21 cellular contexts compared by ENCODE assay signal in genomic region chr1:186295980-186296379, GRCh38. TPM values are rescaled to one million over a fixed set of nuclear protein-coding genes. Genes with fewer than 3 reads are reported as not detected.
DNase-seq lines count a peak whose midpoint lies in the region; ATAC-seq, FAIRE-seq and TF ChIP-seq lines count a peak whose summit lies in the region.
"Had no signal": no experiment of that assay in that cellular context is flagged by ENCODE, and none has a peak within 500 bp of the region (broad histone marks: within the 10 kb centered on the region; RNA-seq: fewer than 3 reads in every experiment).

Gene PRG4, plus strand, starts transcription at chr1:186296279.

- TF ChIP-seq POLR2A in gastroesophageal sphincter (IDR thresholded peaks at IDR 0.05), result no peak

- H3K27me3 ChIP-seq in right atrium auricular region, result no peaks in the 10 kb centered on the region
- H3K27me3 ChIP-seq in adipocyte (replicated peaks; ENCODE audit: control insufficient read depth, insufficient read depth, low read length), result no peaks in the 10 kb centered on the region
- no peaks in the 10 kb centered on the region for H3K27me3 ChIP-seq in gastroesophageal sphincter
- H3K27me3 ChIP-seq: pancreas, thyroid gland had no signal

- H3K4me1 ChIP-seq in right atrium auricular region, result no peaks in the 10 kb centered on the region
- peaks cover 36% of the 10 kb centered on the region for H3K4me1 ChIP-seq in adipocyte (ENCODE audit: control insufficient read depth, insufficient read depth, low read length)
- H3K4me1 ChIP-seq in gastroesophageal sphincter, result peaks cover 0 to 7% (median 0%) of the 10 kb centered on the region in 3 donors
- H3K4me1 ChIP-seq: pancreas, thyroid gland had no signal

- DNase-seq in right atrium auricular region (ENCODE audit: low spot score), result no peak
- DNase-seq in Right ventricle myocardium superior, result no peak
- peak; percentile 67 for DNase-seq in adipocyte (ENCODE audit: low read depth)
- DNase-seq in D341Med (ENCODE audit: low spot score), result no peak
- DNase-seq in NCI-H2227 treated with DMSO at 0.1 percent for 48 hours (lab: John Stamatoyannopoulos, UW), result no peak
- DNase-seq: activated CD4-positive, CD25-positive, alpha-beta regulatory T cell; caudate nucleus; effector CD8-positive, alpha-beta T cell; NCI-H2029 treated with DMSO at 0.1 percent for 48 hours; NCI-H524 treated with DMSO at 0.1 percent for 48 hours; pancreas; SIG-M5; stimulated activated CD4-positive, alpha-beta T cell treated with anti-CD3 and anti-CD28 coated beads, Interleukin-4, amount 100 ng/mL, for 4 hours; stimulated activated CD8-positive, alpha-beta memory T cell treated with anti-CD3 and anti-CD28 coated beads, Interleukin-4, amount 100 ng/mL, for 48 hours; thyroid gland had no signal

- FAIRE-seq in islet of Langerhans (lab: Jason Lieb, UNC), result peak; percentile 41
- FAIRE-seq: frontal cortex, GM12878, pancreas had no signal

- intact Hi-C loops in Right ventricle myocardium superior (cut with DNase I), result no loop called here

- no peak for TF ChIP-seq EP300 in gastroesophageal sphincter (IDR thresholded peaks at IDR 0.05)

- H3K27ac ChIP-seq in right atrium auricular region, result no peak within 1 kb of the TSS
- no peak within 1 kb of the TSS for H3K27ac ChIP-seq in gastroesophageal sphincter
- H3K27ac ChIP-seq: pancreas, thyroid gland had no signal

- no peaks in the 10 kb centered on the region for H3K36me3 ChIP-seq in right atrium auricular region
- H3K36me3 ChIP-seq in adipocyte (ENCODE audit: control insufficient read depth, insufficient read depth, low read length, severe bottlenecking), result no peaks in the 10 kb centered on the region
- no peaks in the 10 kb centered on the region for H3K36me3 ChIP-seq in gastroesophageal sphincter
- H3K36me3 ChIP-seq: pancreas, thyroid gland had no signal

- 45 to 48% methylated on average over 3 of the region's 3 CpGs for WGBS in gastroesophageal sphincter (ENCODE audit: low coverage in 1 of 2), 2 donors

- peak within 1 kb of the TSS; percentile 48 for H3K9ac ChIP-seq in adipocyte (ENCODE audit: low read length)

- H3K9me3 ChIP-seq in right atrium auricular region, result no peaks in the 10 kb centered on the region
- H3K9me3 ChIP-seq in adipocyte (ENCODE audit: control insufficient read depth, low read length), result no peaks in the 10 kb centered on the region
- no peaks in the 10 kb centered on the region for H3K9me3 ChIP-seq in gastroesophageal sphincter
- H3K9me3 ChIP-seq: pancreas, thyroid gland had no signal

- H3K4me3 ChIP-seq in right atrium auricular region (no peak within 1 kb of the TSS), adipocyte (ENCODE audit: low read length) (peak within 1 kb of the TSS; percentile 68), gastroesophageal sphincter (no peak within 1 kb of the TSS)
- H3K4me3 ChIP-seq: GM12878, pancreas, smooth muscle cell, thyroid gland had no signal

- ATAC-seq in Right ventricle myocardium superior (ENCODE audit: poor library complexity) (no peak), HG03196 (IDR thresholded peaks at IDR 0.05; ENCODE audit: unreplicated experiment) (no peak), gastroesophageal sphincter (no peak)
- ATAC-seq: GM12878 had no signal

- TF ChIP-seq CTCF in right atrium auricular region (IDR thresholded peaks at IDR 0.05) (no peak), gastroesophageal sphincter (IDR thresholded peaks at IDR 0.05) (no peak)

RNA-seq across cellular contexts. Expression of gene PRG4, which starts in this region (rescaled TPM):
- total RNA-seq in right atrium auricular region (100 to 1,000 TPM; 105 to 346 TPM), Right ventricle myocardium superior (0.05 TPM), gastroesophageal sphincter (1 to 10 TPM in 3 of 4 donors, under 1 TPM in 1; 0.16 to 8.5 (median 3.0) TPM)
- total RNA-seq: smooth muscle cell had no signal

Comparison
In these comparisons a context has a peak if more than half of its experiments do, and no peak if none do; other contexts are left out.
1. RNA of gene PRG4 (total RNA-seq): 105 to 346 TPM in right atrium auricular region; 0.16 to 8.5 TPM in gastroesophageal sphincter and 0.05 TPM in Right ventricle myocardium superior (single experiment); every median in the first group is over 10 times any median in the second.